7 cellular contexts compared by ENCODE assay signal in the genomic region with DNA sequence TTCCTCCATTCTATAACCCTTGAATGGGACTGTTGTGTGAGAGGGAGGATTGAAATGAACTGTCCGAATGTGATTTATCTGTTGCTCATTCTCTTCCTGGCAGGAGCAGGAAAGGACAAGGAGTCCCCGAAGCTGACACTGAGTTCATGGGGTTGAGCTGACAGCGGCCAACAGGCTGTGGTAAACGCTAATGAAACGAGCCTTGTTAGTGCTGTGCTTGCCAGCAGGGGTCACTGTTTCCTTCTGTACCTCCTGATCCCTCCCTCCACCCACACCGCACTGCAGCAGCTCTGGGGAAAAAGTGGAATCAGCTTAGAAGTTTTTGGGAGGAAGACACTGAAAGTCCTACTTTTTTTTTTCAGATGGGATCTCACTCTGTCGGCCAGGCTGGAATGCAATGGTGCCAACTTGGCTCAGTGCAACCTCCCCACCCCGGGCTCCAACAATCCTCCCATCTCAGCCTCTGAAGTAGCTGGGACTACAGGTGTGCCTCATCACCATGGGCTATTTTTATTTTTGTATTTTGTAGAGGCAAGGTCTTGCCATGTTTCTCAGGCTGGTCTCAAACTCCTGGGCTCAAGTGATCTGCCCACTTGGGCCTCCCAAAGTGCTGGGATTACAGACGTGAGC. TPM values are rescaled to one million over a fixed set of nuclear protein-coding genes. Genes with fewer than 3 reads are reported as not detected.
A peak's percentile ranks its signal among the peaks of the same experiment; 100 is the strongest.
DNase-seq lines count a peak whose midpoint lies in the region; ATAC-seq and TF ChIP-seq lines count a peak whose summit lies in the region.

No MANE protein-coding gene starts in this region.

- no peak overlapping the region for H3K4me3 ChIP-seq in epithelial cell of proximal tubule (ENCODE audit: low read depth, low read length)

- TF ChIP-seq CTCF in GM20000 (IDR thresholded peaks at IDR 0.05; ENCODE audit: extremely low read depth, missing control alignments) (peak; percentile 48), epithelial cell of proximal tubule (conservative IDR thresholded peaks at IDR 0.05; ENCODE audit: low read depth, low read length) (peak; percentile 70)

- ATAC-seq in GM21390 (IDR thresholded peaks at IDR 0.05; ENCODE audit: unreplicated experiment), result no peak

- DNase-seq in GM20000 (ENCODE audit: low spot score) (peak; percentile 45), NCI-H748 treated with DMSO at 0.1 percent for 48 hours (lab: John Stamatoyannopoulos, UW) (peak; percentile 82), epithelial cell of proximal tubule (ENCODE audit: low read depth) (no peak), mucosa of gallbladder (ENCODE audit: low spot score) (peak; percentile 82)
- DNase-seq in activated CD8-positive, alpha-beta memory T cell treated with anti-CD3 and anti-CD28 coated beads, Interleukin-2, amount 50 U/mL, for 1 hour (ENCODE audit: extremely low read depth), result peak; percentile 33
- DNase-seq in stimulated activated CD8-positive, alpha-beta memory T cell treated with anti-CD3 and anti-CD28 coated beads, Interleukin-4, amount 100 ng/mL, for 48 hours, result peak; percentile 77

RNA-seq across cellular contexts. Expression of a gene that starts 6.7 kb away (rescaled TPM):
- total RNA-seq in epithelial cell of proximal tubule, result 4.4 and 6.1 TPM in 2 replicates
- total RNA-seq in mucosa of gallbladder, result 43.7 TPM

RNA-seq across cellular contexts. Expression of a gene that starts 30.1 kb away (rescaled TPM):
- total RNA-seq in epithelial cell of proximal tubule (5.1 and 5.5 TPM in 2 replicates), mucosa of gallbladder (12.9 TPM)

RNA-seq across cellular contexts. Expression of a gene that starts 42.5 kb away (rescaled TPM):
- total RNA-seq in epithelial cell of proximal tubule (2.6 and 4.6 TPM in 2 replicates), mucosa of gallbladder (13.2 TPM)

RNA-seq across cellular contexts. Expression of a gene that starts 59.6 kb away (rescaled TPM):
- total RNA-seq in epithelial cell of proximal tubule (5.6 and 16.3 TPM in 2 replicates), mucosa of gallbladder (18.1 TPM)
